ENCODE assay signal across 1 cellular context in the genomic region with DNA sequence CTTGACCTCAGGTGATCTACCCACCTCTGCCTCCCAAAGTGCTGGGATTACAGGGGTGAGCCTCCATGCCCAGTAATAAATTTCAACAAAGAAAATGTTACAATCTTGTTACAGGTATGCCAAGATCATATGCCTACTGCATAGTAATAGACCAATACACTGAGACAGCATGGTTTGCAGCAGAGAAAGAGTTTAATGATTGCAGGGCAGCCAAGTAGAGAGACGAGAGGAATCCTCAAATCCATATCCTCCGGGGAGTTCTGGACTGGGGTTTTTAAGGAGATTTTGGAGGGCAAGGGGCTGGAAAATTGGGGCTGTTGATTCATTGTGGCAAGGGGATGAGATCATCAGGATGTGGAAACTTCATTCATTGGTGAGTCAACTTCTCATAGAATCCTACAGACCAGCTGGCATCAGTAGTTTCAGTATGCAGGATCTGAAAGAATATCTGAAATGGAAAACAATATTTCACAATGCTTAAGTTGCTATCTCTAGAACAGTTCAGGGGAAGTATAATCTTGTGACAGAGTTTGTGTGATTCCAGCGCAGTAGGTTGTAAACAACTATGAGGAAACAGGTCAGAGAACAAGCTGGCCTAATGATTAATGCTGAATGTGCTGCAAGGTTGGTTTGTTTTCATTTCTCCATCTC.
TF ChIP-seq lines count a peak whose summit lies in the region.

No MANE protein-coding gene starts in this region.

TF ChIP-seq in GM23338, 12 proteins besides CTCF, POLR2A, EP300 and RAD21 (continued from another document):
- TF ChIP-seq, protein P1, sequence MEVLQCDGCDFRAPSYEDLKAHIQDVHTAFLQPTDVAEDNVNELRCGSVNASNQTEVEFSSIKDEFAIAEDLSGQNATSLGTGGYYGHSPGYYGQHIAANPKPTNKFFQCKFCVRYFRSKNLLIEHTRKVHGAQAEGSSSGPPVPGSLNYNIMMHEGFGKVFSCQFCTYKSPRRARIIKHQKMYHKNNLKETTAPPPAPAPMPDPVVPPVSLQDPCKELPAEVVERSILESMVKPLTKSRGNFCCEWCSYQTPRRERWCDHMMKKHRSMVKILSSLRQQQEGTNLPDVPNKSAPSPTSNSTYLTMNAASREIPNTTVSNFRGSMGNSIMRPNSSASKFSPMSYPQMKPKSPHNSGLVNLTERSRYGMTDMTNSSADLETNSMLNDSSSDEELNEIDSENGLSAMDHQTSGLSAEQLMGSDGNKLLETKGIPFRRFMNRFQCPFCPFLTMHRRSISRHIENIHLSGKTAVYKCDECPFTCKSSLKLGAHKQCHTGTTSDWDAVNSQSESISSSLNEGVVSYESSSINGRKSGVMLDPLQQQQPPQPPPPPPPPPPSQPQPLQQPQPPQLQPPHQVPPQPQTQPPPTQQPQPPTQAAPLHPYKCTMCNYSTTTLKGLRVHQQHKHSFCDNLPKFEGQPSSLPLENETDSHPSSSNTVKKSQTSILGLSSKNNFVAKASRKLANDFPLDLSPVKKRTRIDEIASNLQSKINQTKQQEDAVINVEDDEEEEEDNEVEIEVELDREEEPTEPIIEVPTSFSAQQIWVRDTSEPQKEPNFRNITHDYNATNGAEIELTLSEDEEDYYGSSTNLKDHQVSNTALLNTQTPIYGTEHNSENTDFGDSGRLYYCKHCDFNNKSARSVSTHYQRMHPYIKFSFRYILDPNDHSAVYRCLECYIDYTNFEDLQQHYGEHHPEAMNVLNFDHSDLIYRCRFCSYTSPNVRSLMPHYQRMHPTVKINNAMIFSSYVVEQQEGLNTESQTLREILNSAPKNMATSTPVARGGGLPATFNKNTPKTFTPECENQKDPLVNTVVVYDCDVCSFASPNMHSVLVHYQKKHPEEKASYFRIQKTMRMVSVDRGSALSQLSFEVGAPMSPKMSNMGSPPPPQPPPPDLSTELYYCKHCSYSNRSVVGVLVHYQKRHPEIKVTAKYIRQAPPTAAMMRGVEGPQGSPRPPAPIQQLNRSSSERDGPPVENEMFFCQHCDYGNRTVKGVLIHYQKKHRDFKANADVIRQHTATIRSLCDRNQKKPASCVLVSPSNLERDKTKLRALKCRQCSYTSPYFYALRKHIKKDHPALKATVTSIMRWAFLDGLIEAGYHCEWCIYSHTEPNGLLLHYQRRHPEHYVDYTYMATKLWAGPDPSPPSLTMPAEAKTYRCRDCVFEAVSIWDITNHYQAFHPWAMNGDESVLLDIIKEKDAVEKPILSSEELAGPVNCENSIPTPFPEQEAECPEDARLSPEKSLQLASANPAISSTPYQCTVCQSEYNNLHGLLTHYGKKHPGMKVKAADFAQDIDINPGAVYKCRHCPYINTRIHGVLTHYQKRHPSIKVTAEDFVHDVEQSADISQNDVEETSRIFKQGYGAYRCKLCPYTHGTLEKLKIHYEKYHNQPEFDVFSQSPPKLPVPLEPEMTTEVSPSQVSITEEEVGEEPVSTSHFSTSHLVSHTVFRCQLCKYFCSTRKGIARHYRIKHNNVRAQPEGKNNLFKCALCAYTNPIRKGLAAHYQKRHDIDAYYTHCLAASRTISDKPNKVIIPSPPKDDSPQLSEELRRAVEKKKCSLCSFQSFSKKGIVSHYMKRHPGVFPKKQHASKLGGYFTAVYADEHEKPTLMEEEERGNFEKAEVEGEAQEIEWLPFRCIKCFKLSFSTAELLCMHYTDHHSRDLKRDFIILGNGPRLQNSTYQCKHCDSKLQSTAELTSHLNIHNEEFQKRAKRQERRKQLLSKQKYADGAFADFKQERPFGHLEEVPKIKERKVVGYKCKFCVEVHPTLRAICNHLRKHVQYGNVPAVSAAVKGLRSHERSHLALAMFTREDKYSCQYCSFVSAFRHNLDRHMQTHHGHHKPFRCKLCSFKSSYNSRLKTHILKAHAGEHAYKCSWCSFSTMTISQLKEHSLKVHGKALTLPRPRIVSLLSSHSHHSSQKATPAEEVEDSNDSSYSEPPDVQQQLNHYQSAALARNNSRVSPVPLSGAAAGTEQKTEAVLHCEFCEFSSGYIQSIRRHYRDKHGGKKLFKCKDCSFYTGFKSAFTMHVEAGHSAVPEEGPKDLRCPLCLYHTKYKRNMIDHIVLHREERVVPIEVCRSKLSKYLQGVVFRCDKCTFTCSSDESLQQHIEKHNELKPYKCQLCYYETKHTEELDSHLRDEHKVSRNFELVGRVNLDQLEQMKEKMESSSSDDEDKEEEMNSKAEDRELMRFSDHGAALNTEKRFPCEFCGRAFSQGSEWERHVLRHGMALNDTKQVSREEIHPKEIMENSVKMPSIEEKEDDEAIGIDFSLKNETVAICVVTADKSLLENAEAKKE (CRISPR knock-in tag; IDR thresholded peaks at IDR 0.05): no peak
- TF ChIP-seq JUNB (IDR thresholded peaks at IDR 0.05; ENCODE audit: unreplicated experiment) (no peak), EZH2phosphoT487 (IDR thresholded peaks at IDR 0.05; ENCODE audit: unreplicated experiment) (no peak)
